14 cellular contexts compared by ENCODE assay signal in the genomic region with DNA sequence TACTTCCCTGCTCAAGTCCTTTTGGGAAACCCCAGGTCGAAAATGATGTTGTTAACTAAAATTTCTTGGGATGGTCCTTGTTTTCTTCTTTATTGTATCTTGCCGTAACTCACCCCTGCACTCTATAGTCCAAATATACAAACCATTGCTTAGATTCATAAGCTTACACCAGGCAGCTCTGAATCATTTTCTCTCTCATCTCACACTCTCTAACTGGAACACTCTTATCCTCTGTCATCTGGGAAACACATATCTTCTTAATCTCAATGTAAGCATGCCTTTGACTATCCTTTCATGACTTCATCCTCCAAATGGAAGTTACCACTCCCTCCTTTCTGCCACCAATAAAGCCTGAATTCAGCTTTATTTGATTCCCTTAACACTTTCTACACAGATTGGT.
DNase-seq lines count a peak whose midpoint lies in the region; ATAC-seq and TF ChIP-seq lines count a peak whose summit lies in the region.
"Had no signal": no experiment of that assay in that cellular context is flagged by ENCODE, and none has a peak within 500 bp of the region (broad histone marks: within the 10 kb centered on the region; RNA-seq: fewer than 3 reads in every experiment).

No MANE protein-coding gene starts in this region.

- no peaks in the 10 kb centered on the region for H3K79me1 ChIP-seq in IMR-90 (ENCODE audit: low read depth in 1 of 2, low read length in 2 of 2)

- H4K5ac ChIP-seq in IMR-90 (ENCODE audit: low read depth, low read length), result no peak overlapping the region

- H3K4me2 ChIP-seq in IMR-90 (ENCODE audit: low read depth, low read length), result no peak overlapping the region
- H3K4me2 ChIP-seq: BLaER1 treated with 17β-estradiol and CSF1 and Interleukin-3, amounts not matched to agents 10 nM and 100 nM had no signal

- dilution Hi-C loops in IMR-90 (cut with HindIII; ENCODE audit: low sequenced_read_pairs, unreplicated experiment), result no loop called here

- H3K27me3 ChIP-seq in IMR-90 (ENCODE audit: control insufficient read depth, insufficient read depth, low read length), result no peaks in the 10 kb centered on the region
- no peaks in the 10 kb centered on the region for H3K27me3 ChIP-seq in CD4-positive, alpha-beta memory T cell (ENCODE audit: insufficient read depth, low read length)
- H3K27me3 ChIP-seq: BLaER1 treated with 17β-estradiol and CSF1 and Interleukin-3, amounts not matched to agents 10 nM and 100 nM had no signal

- DNase-seq in activated T-cell treated with anti-CD3 and anti-CD28 coated beads, Interleukin-2, amount 50 U/mL, for 24 hours, result no peak
- DNase-seq in activated T-cell treated with anti-CD3 and anti-CD28 coated beads, Interleukin-2, amount 50 U/mL, for 48 hours, result no peak
- DNase-seq in IMR-90, result peak; percentile 8
- no peak for DNase-seq in activated T-helper 2 cell treated with anti-CD3 and anti-CD28 coated beads, Interferon-gamma antibody, Interleukin-2, Interleukin-4, amounts not matched to agents 10 μg/mL and 5 μg/mL and 100 μg/mL, durations not matched to agents 14 hours and 24 hours and 36 hours (ENCODE audit: low spot score)
- no peak for DNase-seq in stimulated activated effector memory CD8-positive, alpha-beta T cell treated with anti-CD3 and anti-CD28 coated beads, Interleukin-12 subunit alpha, Interleukin-12 subunit beta, amount 100 ng/mL, for 72 hours (ENCODE audit: low spot score in 2 of 2)
- DNase-seq in CD4-positive, alpha-beta memory T cell, result no peak
- DNase-seq: ACHN; CD4-positive, CD25-positive, alpha-beta regulatory T cell; DMS79; GM23248 had no signal

- peak; percentile 43 for ATAC-seq in IMR-90 (ENCODE audit: low read depth)
- ATAC-seq in stimulated activated effector memory CD8-positive, alpha-beta T cell treated with anti-CD3 and anti-CD28 coated beads, Interleukin-12 subunit alpha, Interleukin-12 subunit beta, amount 100 ng/mL, for 72 hours, result peak; percentile 64
- ATAC-seq in HG02885 (IDR thresholded peaks at IDR 0.05; ENCODE audit: poor library complexity, unreplicated experiment), result no peak
- ATAC-seq: GM12878, HCT116 had no signal

- 0 out of 2 replicates have a peak overlapping the region, but pooled peaks have one; percentile 24 for H2AK5ac ChIP-seq in IMR-90 (ENCODE audit: low read depth, low read length)

- H2BK20ac ChIP-seq in IMR-90 (ENCODE audit: low read depth, low read length), result peak overlapping the region; percentile 57; the same call in 1 of the 2 replicates

- H3K4me3 ChIP-seq in IMR-90 (ENCODE audit: insufficient read depth, low read depth, low read length), result no peak overlapping the region
- H3K4me3 ChIP-seq in CD4-positive, alpha-beta memory T cell (ENCODE audit: low read length in 2 of 2), result no peak overlapping the region
- H3K4me3 ChIP-seq: BLaER1 treated with 17β-estradiol and CSF1 and Interleukin-3, amounts not matched to agents 10 nM and 100 nM; GM12878; GM23248 had no signal

- no peak for TF ChIP-seq CTCF in IMR-90 (conservative IDR thresholded peaks at IDR 0.05; ENCODE audit: low read depth, low read length)

- H2BK5ac ChIP-seq in IMR-90 (ENCODE audit: low read depth, low read length, poor library complexity, severe bottlenecking), result no peak overlapping the region

- H3K56ac ChIP-seq in IMR-90 (ENCODE audit: extremely low read depth, insufficient read depth, low read length), result no peak overlapping the region

- H2BK15ac ChIP-seq in IMR-90 (ENCODE audit: low read depth, low read length), result peak overlapping the region; percentile 28; the same call in 1 of the 3 replicates

- BruUV-seq in IMR-90 (replicated peaks; lab: Mats Ljungman, UMichigan), result no TSS peak

- H3K14ac ChIP-seq in IMR-90 (replicated peaks; ENCODE audit: low read depth, low read length), result no peak overlapping the region

- peaks cover 5% of the 10 kb centered on the region; the same call in 1 of the 2 replicates for H3K4me1 ChIP-seq in IMR-90 (ENCODE audit: control insufficient read depth, insufficient read depth, low read length)
- H3K4me1 ChIP-seq in CD4-positive, alpha-beta memory T cell (ENCODE audit: insufficient read depth, low read length), result peaks cover 4% of the 10 kb centered on the region

- H3K36me3 Mint-ChIP-seq in activated T-cell treated with anti-CD3 and anti-CD28 coated beads, Interleukin-2, amount 50 U/mL, for 24 hours (ENCODE audit: low read depth), result peaks cover 61% of the 10 kb centered on the region
- H3K36me3 Mint-ChIP-seq in activated T-helper 2 cell treated with anti-CD3 and anti-CD28 coated beads, Interferon-gamma antibody, Interleukin-2, Interleukin-4, amounts not matched to agents 10 μg/mL and 5 μg/mL and 100 μg/mL, durations not matched to agents 14 hours and 24 hours and 36 hours (ENCODE audit: low read depth), result peaks cover 38% of the 10 kb centered on the region
- peaks cover 4% of the 10 kb centered on the region for H3K36me3 Mint-ChIP-seq in stimulated activated effector memory CD8-positive, alpha-beta T cell treated with anti-CD3 and anti-CD28 coated beads, Interleukin-12 subunit alpha, Interleukin-12 subunit beta, amount 100 ng/mL, for 72 hours
- peaks cover 5 to 33% of the 10 kb centered on the region in 2 donors for H3K36me3 Mint-ChIP-seq in CD4-positive, alpha-beta memory T cell
- H3K36me3 Mint-ChIP-seq: CD4-positive, CD25-positive, alpha-beta regulatory T cell had no signal

- no peaks in the 10 kb centered on the region for H4K20me1 ChIP-seq in IMR-90 (ENCODE audit: insufficient read depth, low read length)
- H4K20me1 ChIP-seq: BLaER1 treated with 17β-estradiol and CSF1 and Interleukin-3, amounts not matched to agents 10 nM and 100 nM had no signal

- no peaks in the 10 kb centered on the region; the same call in 1 of the 2 replicates for H3K9me3 ChIP-seq in IMR-90 (ENCODE audit: control insufficient read depth, insufficient read depth, low read length)
- no peaks in the 10 kb centered on the region for H3K9me3 ChIP-seq in CD4-positive, alpha-beta memory T cell (ENCODE audit: control insufficient read depth in 1 of 2, low read length in 2 of 2)

- H3K27ac ChIP-seq in IMR-90 (ENCODE audit: insufficient read depth, low read length), result no peak overlapping the region
- H3K27ac ChIP-seq in CD4-positive, alpha-beta memory T cell (ENCODE audit: low read depth, low read length), result no peak overlapping the region
- H3K27ac ChIP-seq: BLaER1 treated with 17β-estradiol and CSF1 and Interleukin-3, amounts not matched to agents 10 nM and 100 nM; GM23248 had no signal

- H3K4ac ChIP-seq in IMR-90 (ENCODE audit: low read depth, low read length), result 0 out of 2 replicates have a peak overlapping the region, but pooled peaks have one; percentile 37

- intact Hi-C loops in IMR-90 (cut with micrococcal nuclease), result no loop called here
- intact Hi-C loops in activated T-helper 2 cell treated with anti-CD3 and anti-CD28 coated beads, Interferon-gamma antibody, Interleukin-2, Interleukin-4, amounts not matched to agents 10 μg/mL and 5 μg/mL and 100 μg/mL, durations not matched to agents 14 hours and 24 hours and 36 hours (cut with micrococcal nuclease), result loop anchor here (1.0 kb wide), 1 partner anchor 8 kb away; no protein-coding TSS in a partner anchor
- intact Hi-C loops in CD4-positive, alpha-beta memory T cell (cut with micrococcal nuclease), result no loop called here

- H3K27ac Mint-ChIP-seq in activated T-cell treated with anti-CD3 and anti-CD28 coated beads, Interleukin-2, amount 50 U/mL, for 24 hours, result peak overlapping the region; percentile 73
- H3K27ac Mint-ChIP-seq in activated T-helper 2 cell treated with anti-CD3 and anti-CD28 coated beads, Interferon-gamma antibody, Interleukin-2, Interleukin-4, amounts not matched to agents 10 μg/mL and 5 μg/mL and 100 μg/mL, durations not matched to agents 14 hours and 24 hours and 36 hours, result peak overlapping the region; percentile 3
- no peak overlapping the region for H3K27ac Mint-ChIP-seq in stimulated activated effector memory CD8-positive, alpha-beta T cell treated with anti-CD3 and anti-CD28 coated beads, Interleukin-12 subunit alpha, Interleukin-12 subunit beta, amount 100 ng/mL, for 72 hours
- H3K27ac Mint-ChIP-seq in CD4-positive, alpha-beta memory T cell, result peak overlapping the region in 1 of 7 donors; percentile 10
- H3K27ac Mint-ChIP-seq: CD4-positive, CD25-positive, alpha-beta regulatory T cell had no signal

- TF ChIP-seq RAD21 in IMR-90 (IDR thresholded peaks at IDR 0.05; ENCODE audit: low read length), result no peak

- WGBS in IMR-90 (ENCODE audit: extremely low coverage in 2 of 2, insufficient read length in 1 of 2), 2 experiments, result 67% methylated on average over 1 of the region's 2 CpGs; no CpG with 5 or more reads in 1 of the 2 experiments

- H3K18ac ChIP-seq in IMR-90 (ENCODE audit: low read depth, low read length), result no peak overlapping the region

- no peak overlapping the region for H2BK120ac ChIP-seq in IMR-90 (ENCODE audit: low read depth, low read length)

- POLR2A ChIA-PET in IMR-90 (lab: Charles Lee; ENCODE audit: unreplicated experiment), result no interaction called here
- POLR2A ChIA-PET in CD4-positive, alpha-beta memory T cell (lab: Charles Lee; ENCODE audit: partially characterized antibody), result no interaction called here

- no peaks in the 10 kb centered on the region for H3K36me3 ChIP-seq in IMR-90 (ENCODE audit: control insufficient read depth, insufficient read depth, low read length)
- H3K36me3 ChIP-seq in CD4-positive, alpha-beta memory T cell (ENCODE audit: insufficient read depth, low read length), result no peaks in the 10 kb centered on the region
- H3K36me3 ChIP-seq: BLaER1 treated with 17β-estradiol and CSF1 and Interleukin-3, amounts not matched to agents 10 nM and 100 nM had no signal

- no peak for TF ChIP-seq POLR2A in IMR-90 (IDR thresholded peaks at IDR 0.05; ENCODE audit: low read depth, low read length)

- no peak overlapping the region for H4K8ac ChIP-seq in IMR-90 (ENCODE audit: low read depth in 2 of 2, low read length in 2 of 2)

- no peaks in the 10 kb centered on the region for H3K27me3 Mint-ChIP-seq in activated T-cell treated with anti-CD3 and anti-CD28 coated beads, Interleukin-2, amount 50 U/mL, for 24 hours
- no peaks in the 10 kb centered on the region for H3K27me3 Mint-ChIP-seq in activated T-helper 2 cell treated with anti-CD3 and anti-CD28 coated beads, Interferon-gamma antibody, Interleukin-2, Interleukin-4, amounts not matched to agents 10 μg/mL and 5 μg/mL and 100 μg/mL, durations not matched to agents 14 hours and 24 hours and 36 hours (ENCODE audit: low read depth)
- no peaks in the 10 kb centered on the region for H3K27me3 Mint-ChIP-seq in CD4-positive, alpha-beta memory T cell
- H3K27me3 Mint-ChIP-seq: CD4-positive, CD25-positive, alpha-beta regulatory T cell had no signal

- CTCF ChIA-PET in IMR-90 (lab: Yijun Ruan, JAX), result no interaction called here
- CTCF ChIA-PET in CD4-positive, alpha-beta memory T cell (lab: Charles Lee; ENCODE audit: partially characterized antibody), result no interaction called here

- H2AFZ ChIP-seq in IMR-90 (replicated peaks; ENCODE audit: low read length, poor library complexity), result no peak overlapping the region
- H2AFZ ChIP-seq: GM23248 had no signal

- H3K9me1 ChIP-seq in IMR-90 (ENCODE audit: insufficient read depth, low read length), result peaks cover 2% of the 10 kb centered on the region; the same call in 1 of the 2 replicates

- no peak overlapping the region for H3K9ac ChIP-seq in IMR-90 (ENCODE audit: low read depth, low read length)
- H3K9ac ChIP-seq: BLaER1 treated with 17β-estradiol and CSF1 and Interleukin-3, amounts not matched to agents 10 nM and 100 nM; GM23248 had no signal

- no peak overlapping the region for H2AK9ac ChIP-seq in IMR-90 (replicated peaks; ENCODE audit: low read depth, low read length, poor library complexity)

- in situ Hi-C loops in IMR-90 (cut with MboI; ENCODE audit: low sequenced_read_pairs), result no loop called here

- peaks cover 70% of the 10 kb centered on the region for H3K4me1 Mint-ChIP-seq in activated T-cell treated with anti-CD3 and anti-CD28 coated beads, Interleukin-2, amount 50 U/mL, for 24 hours (ENCODE audit: low read depth)
- peaks cover 26% of the 10 kb centered on the region for H3K4me1 Mint-ChIP-seq in activated T-helper 2 cell treated with anti-CD3 and anti-CD28 coated beads, Interferon-gamma antibody, Interleukin-2, Interleukin-4, amounts not matched to agents 10 μg/mL and 5 μg/mL and 100 μg/mL, durations not matched to agents 14 hours and 24 hours and 36 hours (ENCODE audit: low read depth)
- H3K4me1 Mint-ChIP-seq in stimulated activated effector memory CD8-positive, alpha-beta T cell treated with anti-CD3 and anti-CD28 coated beads, Interleukin-12 subunit alpha, Interleukin-12 subunit beta, amount 100 ng/mL, for 72 hours, result peaks cover 24% of the 10 kb centered on the region
- peaks cover 6 to 38% (median 27%) of the 10 kb centered on the region in 4 donors for H3K4me1 Mint-ChIP-seq in CD4-positive, alpha-beta memory T cell
- H3K4me1 Mint-ChIP-seq: CD4-positive, CD25-positive, alpha-beta regulatory T cell had no signal

- H3K23ac ChIP-seq in IMR-90 (ENCODE audit: low read depth, low read length), result no peak overlapping the region

- H4K91ac ChIP-seq in IMR-90 (ENCODE audit: insufficient read depth, low read depth, low read length), result no peak overlapping the region

- H3K9me3 Mint-ChIP-seq in activated T-cell treated with anti-CD3 and anti-CD28 coated beads, Interleukin-2, amount 50 U/mL, for 24 hours, result peaks cover 24% of the 10 kb centered on the region
- H3K9me3 Mint-ChIP-seq in activated T-helper 2 cell treated with anti-CD3 and anti-CD28 coated beads, Interferon-gamma antibody, Interleukin-2, Interleukin-4, amounts not matched to agents 10 μg/mL and 5 μg/mL and 100 μg/mL, durations not matched to agents 14 hours and 24 hours and 36 hours, result peaks cover 24% of the 10 kb centered on the region
- H3K9me3 Mint-ChIP-seq in stimulated activated effector memory CD8-positive, alpha-beta T cell treated with anti-CD3 and anti-CD28 coated beads, Interleukin-12 subunit alpha, Interleukin-12 subunit beta, amount 100 ng/mL, for 72 hours, result peaks cover 4% of the 10 kb centered on the region
- peaks cover 0 to 15% (median 6%) of the 10 kb centered on the region in 8 donors for H3K9me3 Mint-ChIP-seq in CD4-positive, alpha-beta memory T cell

- no peak overlapping the region for H3K4me3 Mint-ChIP-seq in activated T-cell treated with anti-CD3 and anti-CD28 coated beads, Interleukin-2, amount 50 U/mL, for 24 hours
- H3K4me3 Mint-ChIP-seq in activated T-helper 2 cell treated with anti-CD3 and anti-CD28 coated beads, Interferon-gamma antibody, Interleukin-2, Interleukin-4, amounts not matched to agents 10 μg/mL and 5 μg/mL and 100 μg/mL, durations not matched to agents 14 hours and 24 hours and 36 hours (ENCODE audit: low read depth), result no peak overlapping the region
- H3K4me3 Mint-ChIP-seq in stimulated activated effector memory CD8-positive, alpha-beta T cell treated with anti-CD3 and anti-CD28 coated beads, Interleukin-12 subunit alpha, Interleukin-12 subunit beta, amount 100 ng/mL, for 72 hours, result no peak overlapping the region
- peak overlapping the region in 1 of 8 donors; percentile 39 for H3K4me3 Mint-ChIP-seq in CD4-positive, alpha-beta memory T cell
- H3K4me3 Mint-ChIP-seq: CD4-positive, CD25-positive, alpha-beta regulatory T cell had no signal
